1 cellular context compared by ENCODE assay signal in the genomic region with DNA sequence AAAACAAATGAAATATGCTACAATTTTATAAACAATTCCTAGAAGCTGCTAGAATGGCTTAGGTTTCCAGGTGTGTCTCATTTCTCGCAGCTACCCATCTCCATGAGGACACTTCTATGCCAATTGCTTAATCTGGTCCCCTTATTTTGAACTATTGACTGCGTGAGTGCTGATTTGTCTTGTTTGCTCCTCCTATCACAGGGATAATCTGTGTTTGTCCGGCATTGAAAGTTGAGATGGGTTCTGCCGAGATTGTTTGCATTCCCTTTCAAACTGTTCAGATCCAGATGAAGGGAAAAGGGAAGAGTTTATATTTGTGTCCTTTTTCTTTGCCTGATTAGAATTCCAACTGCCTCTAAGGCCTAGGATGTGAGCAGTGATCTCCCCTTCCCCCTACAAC.
TF ChIP-seq lines count a peak whose summit lies in the region.

No MANE protein-coding gene starts in this region.

TF ChIP-seq in GM23338, 12 proteins besides CTCF, POLR2A, EP300 and RAD21 (continued from another document):
- TF ChIP-seq, protein P1, sequence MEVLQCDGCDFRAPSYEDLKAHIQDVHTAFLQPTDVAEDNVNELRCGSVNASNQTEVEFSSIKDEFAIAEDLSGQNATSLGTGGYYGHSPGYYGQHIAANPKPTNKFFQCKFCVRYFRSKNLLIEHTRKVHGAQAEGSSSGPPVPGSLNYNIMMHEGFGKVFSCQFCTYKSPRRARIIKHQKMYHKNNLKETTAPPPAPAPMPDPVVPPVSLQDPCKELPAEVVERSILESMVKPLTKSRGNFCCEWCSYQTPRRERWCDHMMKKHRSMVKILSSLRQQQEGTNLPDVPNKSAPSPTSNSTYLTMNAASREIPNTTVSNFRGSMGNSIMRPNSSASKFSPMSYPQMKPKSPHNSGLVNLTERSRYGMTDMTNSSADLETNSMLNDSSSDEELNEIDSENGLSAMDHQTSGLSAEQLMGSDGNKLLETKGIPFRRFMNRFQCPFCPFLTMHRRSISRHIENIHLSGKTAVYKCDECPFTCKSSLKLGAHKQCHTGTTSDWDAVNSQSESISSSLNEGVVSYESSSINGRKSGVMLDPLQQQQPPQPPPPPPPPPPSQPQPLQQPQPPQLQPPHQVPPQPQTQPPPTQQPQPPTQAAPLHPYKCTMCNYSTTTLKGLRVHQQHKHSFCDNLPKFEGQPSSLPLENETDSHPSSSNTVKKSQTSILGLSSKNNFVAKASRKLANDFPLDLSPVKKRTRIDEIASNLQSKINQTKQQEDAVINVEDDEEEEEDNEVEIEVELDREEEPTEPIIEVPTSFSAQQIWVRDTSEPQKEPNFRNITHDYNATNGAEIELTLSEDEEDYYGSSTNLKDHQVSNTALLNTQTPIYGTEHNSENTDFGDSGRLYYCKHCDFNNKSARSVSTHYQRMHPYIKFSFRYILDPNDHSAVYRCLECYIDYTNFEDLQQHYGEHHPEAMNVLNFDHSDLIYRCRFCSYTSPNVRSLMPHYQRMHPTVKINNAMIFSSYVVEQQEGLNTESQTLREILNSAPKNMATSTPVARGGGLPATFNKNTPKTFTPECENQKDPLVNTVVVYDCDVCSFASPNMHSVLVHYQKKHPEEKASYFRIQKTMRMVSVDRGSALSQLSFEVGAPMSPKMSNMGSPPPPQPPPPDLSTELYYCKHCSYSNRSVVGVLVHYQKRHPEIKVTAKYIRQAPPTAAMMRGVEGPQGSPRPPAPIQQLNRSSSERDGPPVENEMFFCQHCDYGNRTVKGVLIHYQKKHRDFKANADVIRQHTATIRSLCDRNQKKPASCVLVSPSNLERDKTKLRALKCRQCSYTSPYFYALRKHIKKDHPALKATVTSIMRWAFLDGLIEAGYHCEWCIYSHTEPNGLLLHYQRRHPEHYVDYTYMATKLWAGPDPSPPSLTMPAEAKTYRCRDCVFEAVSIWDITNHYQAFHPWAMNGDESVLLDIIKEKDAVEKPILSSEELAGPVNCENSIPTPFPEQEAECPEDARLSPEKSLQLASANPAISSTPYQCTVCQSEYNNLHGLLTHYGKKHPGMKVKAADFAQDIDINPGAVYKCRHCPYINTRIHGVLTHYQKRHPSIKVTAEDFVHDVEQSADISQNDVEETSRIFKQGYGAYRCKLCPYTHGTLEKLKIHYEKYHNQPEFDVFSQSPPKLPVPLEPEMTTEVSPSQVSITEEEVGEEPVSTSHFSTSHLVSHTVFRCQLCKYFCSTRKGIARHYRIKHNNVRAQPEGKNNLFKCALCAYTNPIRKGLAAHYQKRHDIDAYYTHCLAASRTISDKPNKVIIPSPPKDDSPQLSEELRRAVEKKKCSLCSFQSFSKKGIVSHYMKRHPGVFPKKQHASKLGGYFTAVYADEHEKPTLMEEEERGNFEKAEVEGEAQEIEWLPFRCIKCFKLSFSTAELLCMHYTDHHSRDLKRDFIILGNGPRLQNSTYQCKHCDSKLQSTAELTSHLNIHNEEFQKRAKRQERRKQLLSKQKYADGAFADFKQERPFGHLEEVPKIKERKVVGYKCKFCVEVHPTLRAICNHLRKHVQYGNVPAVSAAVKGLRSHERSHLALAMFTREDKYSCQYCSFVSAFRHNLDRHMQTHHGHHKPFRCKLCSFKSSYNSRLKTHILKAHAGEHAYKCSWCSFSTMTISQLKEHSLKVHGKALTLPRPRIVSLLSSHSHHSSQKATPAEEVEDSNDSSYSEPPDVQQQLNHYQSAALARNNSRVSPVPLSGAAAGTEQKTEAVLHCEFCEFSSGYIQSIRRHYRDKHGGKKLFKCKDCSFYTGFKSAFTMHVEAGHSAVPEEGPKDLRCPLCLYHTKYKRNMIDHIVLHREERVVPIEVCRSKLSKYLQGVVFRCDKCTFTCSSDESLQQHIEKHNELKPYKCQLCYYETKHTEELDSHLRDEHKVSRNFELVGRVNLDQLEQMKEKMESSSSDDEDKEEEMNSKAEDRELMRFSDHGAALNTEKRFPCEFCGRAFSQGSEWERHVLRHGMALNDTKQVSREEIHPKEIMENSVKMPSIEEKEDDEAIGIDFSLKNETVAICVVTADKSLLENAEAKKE (CRISPR knock-in tag; IDR thresholded peaks at IDR 0.05) = no peak
